In genomic region chr10:112367516-112367915, GRCh38 we compare ENCODE assay signal across 33 cellular contexts. TPM values are rescaled to one million over a fixed set of nuclear protein-coding genes. Genes with fewer than 3 reads are reported as not detected.
"Had no signal": no experiment of that assay in that cellular context is flagged by ENCODE, and none has a peak within 500 bp of the region (broad histone marks: within the 10 kb centered on the region; RNA-seq: fewer than 3 reads in every experiment).

No MANE protein-coding gene starts in this region.

- H3K27me3 ChIP-seq: ascending aorta, breast epithelium, gastroesophageal sphincter had no signal

- DNase-seq: activated B cell treated with CpG ODN at 0.5 μM for 24 hours; activated CD4-positive, alpha-beta T cell treated with anti-CD3 and anti-CD28 coated beads for 48 hours; activated CD4-positive, alpha-beta T cell treated with anti-CD3 and anti-CD28 coated beads, Interleukin-2, amount 50 U/mL, for 1 hour; activated CD4-positive, alpha-beta T cell treated with anti-CD3 and anti-CD28 coated beads, Interleukin-2, amount 50 U/mL, for 48 hours; activated CD8-positive, alpha-beta memory T cell treated with anti-CD3 and anti-CD28 coated beads, Interleukin-2, amount 10 ng/mL, durations not matched to agents 7 days and 5 days; activated CD8-positive, alpha-beta memory T cell treated with anti-CD3 and anti-CD28 coated beads, Interleukin-2, amount 50 U/mL, for 4 hours; activated CD8-positive, alpha-beta T cell treated with anti-CD3 and anti-CD28 coated beads for 36 hours; activated effector memory CD4-positive, alpha-beta T cell treated with anti-CD3 and anti-CD28 coated beads, Interleukin-2, amount 50 U/mL, for 16 hours; activated naive CD4-positive, alpha-beta T cell treated with anti-CD3 and anti-CD28 coated beads for 36 hours; activated naive CD8-positive, alpha-beta T cell treated with anti-CD3 and anti-CD28 coated beads, Interleukin-2, amount 10 ng/mL, durations not matched to agents 7 days and 5 days; activated T-cell treated with anti-CD3 and anti-CD28 coated beads, Interleukin-2, amount 50 U/mL, for 1 hour; activated T-cell treated with anti-CD3 and anti-CD28 coated beads, Interleukin-2, amount 50 U/mL, for 48 hours; central memory CD4-positive, alpha-beta T cell; cortex of kidney; dermis blood vessel endothelial cell; effector CD4-positive, alpha-beta T cell; esophagus squamous epithelium; foreskin melanocyte; T-helper 1 cell; T-helper 17 cell; T1000; WERI-Rb-1 had no signal

- ATAC-seq: activated CD4-positive, CD25-positive, alpha-beta regulatory T cell treated with anti-CD3 and anti-CD28 coated beads, Interleukin-2, amount 50 U/mL, for 24 hours; activated CD8-positive, alpha-beta memory T cell treated with anti-CD3 and anti-CD28 coated beads, Interleukin-2, amount 10 ng/mL, durations not matched to agents 7 days and 5 days; activated CD8-positive, alpha-beta T cell treated with anti-CD3 and anti-CD28 coated beads for 36 hours; activated naive CD4-positive, alpha-beta T cell treated with anti-CD3 and anti-CD28 coated beads, Interleukin-2, amount 50 U/mL, for 72 hours; gastroesophageal sphincter; T-helper 17 cell had no signal

- H3K4me1 Mint-ChIP-seq: brain had no signal

- H3K9me3 Mint-ChIP-seq: activated B cell treated with CpG ODN at 0.5 μM for 24 hours; activated naive CD4-positive, alpha-beta T cell treated with anti-CD3 and anti-CD28 coated beads for 36 hours; activated T-helper 1 cell treated with anti-CD3 and anti-CD28 coated beads, Interleukin-12 subunit alpha, Interleukin-12 subunit beta, Interleukin-2, Interleukin-4 antibody, amounts not matched to agents 30 ng/mL and 10 ng/mL and 1 ng/mL, durations not matched to agents 14 hours and 24 hours and 36 hours; activated T-helper 2 cell treated with anti-CD3 and anti-CD28 coated beads, Interferon-gamma antibody, Interleukin-2, Interleukin-4, amounts not matched to agents 10 μg/mL and 5 μg/mL and 100 μg/mL, durations not matched to agents 14 hours and 24 hours and 36 hours; brain; T-helper 2 cell treated with Interferon-gamma antibody and Interleukin-4, amounts not matched to agents 5 μg/mL and 100 μg/mL, for 36 hours had no signal

- H3K4me3 ChIP-seq: ascending aorta, breast epithelium, cardiac muscle cell, esophagus squamous epithelium, gastroesophageal sphincter had no signal

- H3K4me3 Mint-ChIP-seq: activated B cell treated with CpG ODN at 0.5 μM for 24 hours; activated CD8-positive, alpha-beta memory T cell treated with anti-CD3 and anti-CD28 coated beads, Interleukin-2, amount 10 ng/mL, durations not matched to agents 7 days and 5 days; activated CD8-positive, alpha-beta T cell treated with anti-CD3 and anti-CD28 coated beads for 36 hours; activated naive CD4-positive, alpha-beta T cell treated with anti-CD3 and anti-CD28 coated beads for 36 hours; activated naive CD8-positive, alpha-beta T cell treated with anti-CD3 and anti-CD28 coated beads, Interleukin-2, amount 10 ng/mL, durations not matched to agents 7 days and 5 days; activated T-helper 1 cell treated with anti-CD3 and anti-CD28 coated beads, Interleukin-12 subunit alpha, Interleukin-12 subunit beta, Interleukin-2, Interleukin-4 antibody, amounts not matched to agents 30 ng/mL and 10 ng/mL and 1 ng/mL, durations not matched to agents 14 hours and 24 hours and 36 hours; brain; T-helper 17 cell; T-helper 2 cell treated with Interferon-gamma antibody and Interleukin-4, amounts not matched to agents 5 μg/mL and 100 μg/mL, for 36 hours had no signal

- H3K27me3 Mint-ChIP-seq: activated CD8-positive, alpha-beta memory T cell treated with anti-CD3 and anti-CD28 coated beads, Interleukin-2, amount 10 ng/mL, durations not matched to agents 7 days and 5 days; activated CD8-positive, alpha-beta T cell treated with anti-CD3 and anti-CD28 coated beads for 36 hours; activated naive CD8-positive, alpha-beta T cell treated with anti-CD3 and anti-CD28 coated beads, Interleukin-2, amount 10 ng/mL, durations not matched to agents 7 days and 5 days; brain had no signal

- H3K36me3 Mint-ChIP-seq: brain had no signal

- H3K36me3 ChIP-seq: ascending aorta, breast epithelium, cardiac muscle cell, esophagus squamous epithelium, gastroesophageal sphincter, WERI-Rb-1 had no signal

- H3K27ac ChIP-seq: ascending aorta, breast epithelium, cardiac muscle cell, epithelial cell of prostate, esophagus squamous epithelium, gastroesophageal sphincter, WERI-Rb-1 had no signal

- H3K27ac Mint-ChIP-seq: activated B cell treated with CpG ODN at 0.5 μM for 24 hours; activated CD8-positive, alpha-beta memory T cell treated with anti-CD3 and anti-CD28 coated beads, Interleukin-2, amount 10 ng/mL, durations not matched to agents 7 days and 5 days; activated CD8-positive, alpha-beta T cell treated with anti-CD3 and anti-CD28 coated beads for 36 hours; activated naive CD4-positive, alpha-beta T cell treated with anti-CD3 and anti-CD28 coated beads for 36 hours; activated naive CD4-positive, alpha-beta T cell treated with anti-CD3 and anti-CD28 coated beads, Interleukin-2, amount 50 U/mL, for 72 hours; activated naive CD8-positive, alpha-beta T cell treated with anti-CD3 and anti-CD28 coated beads, Interleukin-2, amount 10 ng/mL, durations not matched to agents 7 days and 5 days; activated T-helper 1 cell treated with anti-CD3 and anti-CD28 coated beads, Interleukin-12 subunit alpha, Interleukin-12 subunit beta, Interleukin-2, Interleukin-4 antibody, amounts not matched to agents 30 ng/mL and 10 ng/mL and 1 ng/mL, durations not matched to agents 14 hours and 24 hours and 36 hours; activated T-helper 2 cell treated with anti-CD3 and anti-CD28 coated beads, Interferon-gamma antibody, Interleukin-2, Interleukin-4, amounts not matched to agents 10 μg/mL and 5 μg/mL and 100 μg/mL, durations not matched to agents 14 hours and 24 hours and 36 hours; brain; T-helper 17 cell; T-helper 2 cell treated with Interferon-gamma antibody and Interleukin-4, amounts not matched to agents 5 μg/mL and 100 μg/mL, for 36 hours had no signal

- H3K9me3 ChIP-seq: ascending aorta, breast epithelium, esophagus squamous epithelium, gastroesophageal sphincter had no signal

RNA-seq across cellular contexts. Expression of gene ACSL5, which starts 6.4 kb away (rescaled TPM):
- total RNA-seq: cardiac muscle cell had no signal
- polyA plus RNA-seq: cardiac muscle cell had no signal
